ENCODE assay signal across 8 cellular contexts in genomic region chrX:118807151-118808017, GRCh38. TPM values are rescaled to one million over a fixed set of nuclear protein-coding genes. Genes with fewer than 3 reads are reported as not detected.
DNase-seq lines count a peak whose midpoint lies in the region; ATAC-seq, FAIRE-seq and TF ChIP-seq lines count a peak whose summit lies in the region.

No MANE protein-coding gene starts in this region.

- H3K36me3 ChIP-seq in endodermal cell (ENCODE audit: control insufficient read depth, insufficient read depth, low read length) = no peaks in the 10 kb centered on the region
- H3K36me3 ChIP-seq in mucosa of descending colon (ENCODE audit: low read depth) = no peaks in the 10 kb centered on the region
- no peaks in the 10 kb centered on the region for H3K36me3 ChIP-seq in upper lobe of right lung

- H3K4me1 ChIP-seq in endodermal cell (ENCODE audit: control insufficient read depth, insufficient read depth, low read length) = no peaks in the 10 kb centered on the region
- H3K4me1 ChIP-seq in mucosa of descending colon (ENCODE audit: low read depth) = no peaks in the 10 kb centered on the region
- no peaks in the 10 kb centered on the region for H3K4me1 ChIP-seq in upper lobe of right lung

- H3K9ac ChIP-seq in endodermal cell (ENCODE audit: extremely low read depth, low read length, poor library complexity, severe bottlenecking) = no peak overlapping the region

- H3K4me1 Mint-ChIP-seq in endodermal cell = no peaks in the 10 kb centered on the region

- peak; percentile 81 for FAIRE-seq in GM18507 (lab: Jason Lieb, UNC)
- peak; percentile 37 for FAIRE-seq in TTC549 (lab: Jason Lieb, UNC)

- peaks cover 60% of the 10 kb centered on the region for H3K9me3 Mint-ChIP-seq in endodermal cell

- no peak overlapping the region for H3K4me3 ChIP-seq in endodermal cell (ENCODE audit: low read length)
- H3K4me3 ChIP-seq in mucosa of descending colon = no peak overlapping the region
- H3K4me3 ChIP-seq in upper lobe of right lung = no peak overlapping the region

- H3K27me3 Mint-ChIP-seq in endodermal cell (ENCODE audit: insufficient read depth) = peaks cover 3% of the 10 kb centered on the region

- H3K36me3 Mint-ChIP-seq in endodermal cell (ENCODE audit: low read depth) = no peaks in the 10 kb centered on the region

- H3K27ac ChIP-seq in endodermal cell (ENCODE audit: low read depth, low read length) (no peak overlapping the region), upper lobe of right lung (no peak overlapping the region)

- no peak overlapping the region for H3K4me3 Mint-ChIP-seq in endodermal cell

- H3K27me3 ChIP-seq in endodermal cell (ENCODE audit: control insufficient read depth, insufficient read depth, low read length, poor library complexity, severe bottlenecking) (no peaks in the 10 kb centered on the region), upper lobe of right lung (no peaks in the 10 kb centered on the region)

- TF ChIP-seq CTCF in endodermal cell (conservative IDR thresholded peaks at IDR 0.05) (peak; percentile 79), mucosa of descending colon (IDR thresholded peaks at IDR 0.05) (no peak), upper lobe of right lung (IDR thresholded peaks at IDR 0.05) (peak; percentile 63)

- intact Hi-C loops in mucosa of descending colon (cut with DNase I, micrococcal nuclease) = loop anchor here (10.0 kb wide), 1 partner anchor 163 kb away; no protein-coding TSS in a partner anchor
- intact Hi-C loops in upper lobe of right lung (cut with DNase I) = loop anchor here (10.0 kb wide), 1 partner anchor 163 kb away; no protein-coding TSS in a partner anchor

- DNase-seq in AG08396 (ENCODE audit: low spot score) (peak; percentile 47), GM18507 (ENCODE audit: extremely low spot score, insufficient read length, low read depth) (no peak), NCI-H1436 treated with DMSO at 0.1 percent for 48 hours (lab: John Stamatoyannopoulos, UW) (peak; percentile 36), endodermal cell (peak; percentile 76), mucosa of descending colon (peak in 2 of 3 donors; percentile 23 to 45), upper lobe of right lung (no peak)

- 44 to 50% methylated on average over 2 to 4 of the region's 4 CpGs for WGBS in endodermal cell (ENCODE audit: insufficient coverage in 1 of 2, insufficient read length in 1 of 2), 2 experiments

- peak; percentile 59 for ATAC-seq in mucosa of descending colon
- peak; percentile 88 for ATAC-seq in upper lobe of right lung
- no peak for ATAC-seq in HG03439 (IDR thresholded peaks at IDR 0.05; ENCODE audit: unreplicated experiment)

- H3K27ac Mint-ChIP-seq in endodermal cell = no peak overlapping the region

- H3K9me3 ChIP-seq in endodermal cell (ENCODE audit: control insufficient read depth, low read length) (peaks cover 15% of the 10 kb centered on the region), mucosa of descending colon (no peaks in the 10 kb centered on the region), upper lobe of right lung (no peaks in the 10 kb centered on the region)

RNA-seq across cellular contexts. Expression of gene ZCCHC12, which starts 16.2 kb away (rescaled TPM):
- 1 to 10 TPM; 2.1 to 4.2 TPM for total RNA-seq in endodermal cell
- 3.6 TPM for polyA plus RNA-seq in endodermal cell (2013, experiment 1 of 2)
- polyA plus RNA-seq in endodermal cell (2013, experiment 2 of 2) = 2.6 TPM
- 1 to 10 TPM in 1 of 3 donors, under 1 TPM in 1, not detected in 1; 0.22 to 1.9 TPM for total RNA-seq in mucosa of descending colon
- total RNA-seq in upper lobe of right lung = 0.41 TPM

Comparison
In these comparisons a context has a peak if more than half of its experiments do, and no peak if none do; other contexts are left out.
1. DNase-seq: peak in AG08396 (single experiment), NCI-H1436 treated with DMSO at 0.1 percent for 48 hours (single experiment), endodermal cell (single experiment) and mucosa of descending colon (2 of 3); none in GM18507 (single experiment) and upper lobe of right lung (single experiment).